In the genomic region with DNA sequence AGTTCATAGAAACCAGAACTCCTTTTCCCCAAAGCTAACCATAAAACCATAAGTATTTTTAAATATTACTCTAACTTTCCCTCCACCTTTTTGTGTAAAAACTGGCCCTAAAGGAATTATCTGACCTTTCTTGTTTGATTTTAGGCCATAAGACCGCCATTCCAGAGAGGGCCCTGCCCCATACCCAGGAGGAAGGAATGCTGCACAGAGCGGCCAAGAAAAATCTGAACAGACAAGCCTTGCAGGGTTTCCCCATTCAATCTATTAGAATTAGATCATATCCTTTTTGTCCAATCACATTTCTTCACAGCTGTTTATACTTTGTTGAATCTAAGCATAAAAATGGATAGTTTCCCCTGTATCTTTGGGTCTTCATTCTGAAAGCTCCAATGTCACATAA, we compare ENCODE assay signal across 19 cellular contexts.
DNase-seq lines count a peak whose midpoint lies in the region; TF ChIP-seq lines count a peak whose summit lies in the region.
"Had no signal": no experiment of that assay in that cellular context is flagged by ENCODE, and none has a peak within 500 bp of the region (broad histone marks: within the 10 kb centered on the region; RNA-seq: fewer than 3 reads in every experiment).

No MANE protein-coding gene starts in this region.

- no peak overlapping the region for H3K4me3 ChIP-seq in epithelial cell of esophagus (ENCODE audit: low read length)
- no peak overlapping the region for H3K4me3 ChIP-seq in trophoblast cell (ENCODE audit: low read depth, low read length)
- H3K4me3 ChIP-seq in esophagus muscularis mucosa: no peak overlapping the region
- H3K4me3 ChIP-seq: A549; BLaER1 treated with 17β-estradiol and CSF1 and Interleukin-3, amounts not matched to agents 10 nM and 100 nM; GM12878; GM23338 had no signal

- H2BK5ac ChIP-seq in trophoblast cell (ENCODE audit: low read depth, low read length, poor library complexity): peak overlapping the region; percentile 88

- H3K4ac ChIP-seq in trophoblast cell (ENCODE audit: low read depth, low read length): no peak overlapping the region

- H3K9me3 ChIP-seq in trophoblast cell (ENCODE audit: insufficient read depth, low read depth, low read length) (no peaks in the 10 kb centered on the region), esophagus muscularis mucosa (no peaks in the 10 kb centered on the region)
- H3K9me3 ChIP-seq: A549, BE2C had no signal

- H2BK120ac ChIP-seq in trophoblast cell (ENCODE audit: insufficient read depth, low read length, poor library complexity): peak overlapping the region; percentile 75

- no peak for TF ChIP-seq EP300 in esophagus muscularis mucosa (IDR thresholded peaks at IDR 0.05)

- H4K91ac ChIP-seq in trophoblast cell (ENCODE audit: low read depth, low read length): no peak overlapping the region

- H4K12ac ChIP-seq in trophoblast cell (ENCODE audit: low read depth, low read length): no peak overlapping the region

- H3K23ac ChIP-seq in trophoblast cell (ENCODE audit: low read length): no peak overlapping the region

- WGBS in trophoblast cell (ENCODE audit: extremely low coverage, insufficient coverage, insufficient read length): no CpG with 5 or more reads among the region's 2 CpGs
- WGBS in esophagus muscularis mucosa: 97% methylated on average over 2 of the region's 2 CpGs

- H3K9ac ChIP-seq in trophoblast cell (ENCODE audit: low read length): no peak overlapping the region
- H3K9ac ChIP-seq: BLaER1 treated with 17β-estradiol and CSF1 and Interleukin-3, amounts not matched to agents 10 nM and 100 nM had no signal

- peak overlapping the region; percentile 89 for H3K27ac ChIP-seq in trophoblast cell (ENCODE audit: low read depth, low read length)
- no peak overlapping the region for H3K27ac ChIP-seq in esophagus muscularis mucosa (replicated peaks in 1 of 4)
- H3K27ac ChIP-seq: A549; BLaER1 treated with 17β-estradiol and CSF1 and Interleukin-3, amounts not matched to agents 10 nM and 100 nM had no signal

- H3K27me3 ChIP-seq in trophoblast cell (ENCODE audit: insufficient read depth, low read length) (no peaks in the 10 kb centered on the region), esophagus muscularis mucosa (no peaks in the 10 kb centered on the region)
- H3K27me3 ChIP-seq: BE2C; BLaER1 treated with 17β-estradiol and CSF1 and Interleukin-3, amounts not matched to agents 10 nM and 100 nM had no signal

- no peak for TF ChIP-seq POLR2A in esophagus muscularis mucosa (IDR thresholded peaks at IDR 0.05; ENCODE audit: low read depth)

- H3K79me1 ChIP-seq in trophoblast cell (ENCODE audit: low read length): peaks cover 7% of the 10 kb centered on the region

- no peak for TF ChIP-seq CTCF in epithelial cell of esophagus (IDR thresholded peaks at IDR 0.05; ENCODE audit: insufficient read depth, low read depth, low read length, missing control alignments)
- TF ChIP-seq CTCF in esophagus muscularis mucosa (IDR thresholded peaks at IDR 0.05): no peak

- no peak overlapping the region for H3K18ac ChIP-seq in trophoblast cell (ENCODE audit: low read length)

- H3K4me1 ChIP-seq in trophoblast cell (ENCODE audit: control insufficient read depth in 1 of 2, insufficient read depth in 2 of 2, low read length in 2 of 2): peaks cover 4 to 9% of the 10 kb centered on the region in 2 experiments
- no peaks in the 10 kb centered on the region for H3K4me1 ChIP-seq in esophagus muscularis mucosa
- H3K4me1 ChIP-seq: A549; BE2C; BLaER1 treated with 17β-estradiol and CSF1 and Interleukin-3, amounts not matched to agents 10 nM and 100 nM had no signal

- no peak overlapping the region for H4K8ac ChIP-seq in trophoblast cell (ENCODE audit: low read depth, low read length)

- H3K14ac ChIP-seq in trophoblast cell (ENCODE audit: low read length): peak overlapping the region; percentile 60

- peak; percentile 22 for DNase-seq in ELF-1 (ENCODE audit: low read depth, low spot score)
- DNase-seq in epithelial cell of esophagus (ENCODE audit: low read depth): peak; percentile 36
- DNase-seq in trophoblast cell: peak; percentile 70 to 84
- no peak for DNase-seq in cerebellum (ENCODE audit: low spot score)
- no peak for DNase-seq in DMS53 (lab: John Stamatoyannopoulos, UW)
- no peak for DNase-seq in esophagus muscularis mucosa (ENCODE audit: extremely low spot score)
- DNase-seq: 8988T; ACHN; AML-193; BE2C; CD4-positive, alpha-beta T cell; CD8-positive, alpha-beta memory T cell; DND-41; GDM1; H9 had no signal

- no peak overlapping the region for H3K4me2 ChIP-seq in trophoblast cell (ENCODE audit: low read length)
- H3K4me2 ChIP-seq: A549; BLaER1 treated with 17β-estradiol and CSF1 and Interleukin-3, amounts not matched to agents 10 nM and 100 nM; GM23338 had no signal

- H2BK12ac ChIP-seq in trophoblast cell (ENCODE audit: low read length): no peak overlapping the region

- H3K79me2 ChIP-seq in trophoblast cell (ENCODE audit: control insufficient read depth, insufficient read depth, low read length, poor library complexity): no peaks in the 10 kb centered on the region

- intact Hi-C loops in esophagus muscularis mucosa (cut with DNase I): no loop called here

- H3K36me3 ChIP-seq in trophoblast cell (ENCODE audit: control insufficient read depth in 1 of 2, insufficient read depth in 2 of 2, low read length in 2 of 2) (no peaks in the 10 kb centered on the region), esophagus muscularis mucosa (no peaks in the 10 kb centered on the region)
- H3K36me3 ChIP-seq: BE2C; BLaER1 treated with 17β-estradiol and CSF1 and Interleukin-3, amounts not matched to agents 10 nM and 100 nM had no signal

- H2AK5ac ChIP-seq in trophoblast cell (ENCODE audit: low read length): no peak overlapping the region

- H2AFZ ChIP-seq in trophoblast cell (ENCODE audit: insufficient read depth, low read length, poor library complexity): no peak overlapping the region
- H2AFZ ChIP-seq: GM23338 had no signal

Comparison
In these comparisons a context has a peak if more than half of its experiments do, and no peak if none do; other contexts are left out.
1. DNase-seq: peak in ELF-1 (single experiment), epithelial cell of esophagus (single experiment) and trophoblast cell (2 of 2); none in cerebellum (single experiment), DMS53 (single experiment) and esophagus muscularis mucosa (single experiment).